In the genomic region with DNA sequence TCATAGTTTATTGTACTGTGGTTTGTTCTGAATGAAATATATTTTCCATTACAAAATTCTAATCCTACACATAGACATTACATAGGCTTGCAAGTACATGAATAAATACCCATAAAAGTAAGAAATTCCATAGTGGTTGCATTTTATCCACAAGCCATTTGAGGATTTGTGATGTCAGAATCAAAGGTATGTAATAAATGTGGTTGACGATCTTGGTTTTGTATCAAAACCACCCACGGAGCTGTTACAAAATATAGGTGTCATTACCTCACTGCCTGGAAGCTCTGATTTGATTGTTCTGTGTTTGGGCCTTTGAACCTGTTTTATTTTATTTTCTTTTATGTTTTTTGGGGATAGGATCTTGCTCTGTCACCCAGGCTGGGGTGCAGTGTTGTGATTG, we compare ENCODE assay signal across 26 cellular contexts.
"Had no signal": no experiment of that assay in that cellular context is flagged by ENCODE, and none has a peak within 500 bp of the region (broad histone marks: within the 10 kb centered on the region; RNA-seq: fewer than 3 reads in every experiment).

No MANE protein-coding gene starts in this region.

- H3K27me3 Mint-ChIP-seq: activated CD4-positive, alpha-beta T cell treated with anti-CD3 and anti-CD28 coated beads, Interleukin-2, amount 10 ng/mL, durations not matched to agents 24 days and 14 days; activated naive CD8-positive, alpha-beta T cell treated with anti-CD3 and anti-CD28 coated beads, Interleukin-2, amount 50 U/mL, for 24 hours; memory B cell had no signal

- H3K9me3 ChIP-seq: testis, uterus had no signal

- H3K4me3 Mint-ChIP-seq: activated CD4-positive, alpha-beta memory T cell treated with anti-CD3 and anti-CD28 coated beads, Interleukin-2, amount 10 ng/mL, durations not matched to agents 7 days and 5 days; activated CD4-positive, alpha-beta T cell treated with anti-CD3 and anti-CD28 coated beads, Interleukin-2, amount 10 ng/mL, durations not matched to agents 24 days and 14 days; activated CD8-positive, alpha-beta memory T cell treated with anti-CD3 and anti-CD28 coated beads, Interleukin-2, amount 10 ng/mL, durations not matched to agents 7 days and 5 days; activated naive CD8-positive, alpha-beta T cell treated with anti-CD3 and anti-CD28 coated beads, Interleukin-2, amount 50 U/mL, for 24 hours; memory B cell; nephron had no signal

- H3K27me3 ChIP-seq: foreskin keratinocyte, hepatocyte, testis, uterus had no signal

- H2AFZ ChIP-seq: hepatocyte had no signal

- H3K4me1 ChIP-seq: foreskin keratinocyte, testis, uterus had no signal

- H3K27ac Mint-ChIP-seq: activated CD4-positive, alpha-beta memory T cell treated with anti-CD3 and anti-CD28 coated beads, Interleukin-2, amount 10 ng/mL, durations not matched to agents 7 days and 5 days; activated CD4-positive, alpha-beta T cell treated with anti-CD3 and anti-CD28 coated beads, Interleukin-2, amount 10 ng/mL, durations not matched to agents 24 days and 14 days; activated CD8-positive, alpha-beta memory T cell treated with anti-CD3 and anti-CD28 coated beads, Interleukin-2, amount 10 ng/mL, durations not matched to agents 7 days and 5 days; activated naive CD8-positive, alpha-beta T cell treated with anti-CD3 and anti-CD28 coated beads, Interleukin-2, amount 50 U/mL, for 24 hours; memory B cell; nephron had no signal

- H3K9me3 Mint-ChIP-seq: activated CD4-positive, alpha-beta memory T cell treated with anti-CD3 and anti-CD28 coated beads, Interleukin-2, amount 10 ng/mL, durations not matched to agents 7 days and 5 days; activated CD4-positive, alpha-beta T cell treated with anti-CD3 and anti-CD28 coated beads, Interleukin-2, amount 10 ng/mL, durations not matched to agents 24 days and 14 days; nephron had no signal

- DNase-seq: activated CD4-positive, alpha-beta memory T cell treated with anti-CD3 and anti-CD28 coated beads, Interleukin-2, amount 10 ng/mL, durations not matched to agents 7 days and 5 days; activated CD4-positive, alpha-beta T cell treated with anti-CD3 and anti-CD28 coated beads, Interleukin-2, amount 10 ng/mL, durations not matched to agents 24 days and 14 days; activated CD8-positive, alpha-beta memory T cell treated with anti-CD3 and anti-CD28 coated beads, Interleukin-2, amount 10 ng/mL, durations not matched to agents 7 days and 5 days; activated effector memory CD4-positive, alpha-beta T cell treated with anti-CD3 and anti-CD28 coated beads, Interleukin-2, amount 50 U/mL, for 16 hours; activated naive CD4-positive, alpha-beta T cell treated with anti-CD3 and anti-CD28 coated beads, Interleukin-2, amount 50 U/mL, for 16 hours; activated naive CD8-positive, alpha-beta T cell treated with anti-CD3 and anti-CD28 coated beads, Interleukin-2, amount 50 U/mL, for 24 hours; activated T-cell treated with anti-CD3 and anti-CD28 coated beads for 4 hours; aorta; cerebellar nuclear complex; cortex of kidney; left cardiac atrium; nucleus accumbens; posterior cingulate gyrus; stimulated activated CD4-positive, alpha-beta T cell treated with anti-CD3 and anti-CD28 coated beads, Interleukin-2, amount 100 ng/mL, for 48 hours; stimulated activated CD8-positive, alpha-beta memory T cell treated with anti-CD3 and anti-CD28 coated beads, Interleukin-4, amount 100 ng/mL, for 48 hours; stimulated activated naive CD4-positive, alpha-beta T cell; SW 1271; testis; uterus had no signal

- ATAC-seq: activated CD4-positive, CD25-positive, alpha-beta regulatory T cell treated with anti-CD3 and anti-CD28 coated beads, Interleukin-2, amount 50 U/mL, for 24 hours; activated CD8-positive, alpha-beta memory T cell treated with anti-CD3 and anti-CD28 coated beads, Interleukin-2, amount 10 ng/mL, durations not matched to agents 7 days and 5 days; activated naive CD8-positive, alpha-beta T cell treated with anti-CD3 and anti-CD28 coated beads, Interleukin-2, amount 50 U/mL, for 24 hours; foreskin keratinocyte; left cardiac atrium; sciatic nerve had no signal

- H3K4me3 ChIP-seq: hepatocyte, testis, uterus had no signal

- H3K4me1 Mint-ChIP-seq: activated CD4-positive, alpha-beta memory T cell treated with anti-CD3 and anti-CD28 coated beads, Interleukin-2, amount 10 ng/mL, durations not matched to agents 7 days and 5 days; activated CD4-positive, alpha-beta T cell treated with anti-CD3 and anti-CD28 coated beads, Interleukin-2, amount 10 ng/mL, durations not matched to agents 24 days and 14 days; activated naive CD8-positive, alpha-beta T cell treated with anti-CD3 and anti-CD28 coated beads, Interleukin-2, amount 50 U/mL, for 24 hours; memory B cell had no signal

- H3K36me3 Mint-ChIP-seq: activated CD8-positive, alpha-beta memory T cell treated with anti-CD3 and anti-CD28 coated beads, Interleukin-2, amount 10 ng/mL, durations not matched to agents 7 days and 5 days; memory B cell had no signal

- H3K4me2 ChIP-seq: hepatocyte had no signal

- H3K36me3 ChIP-seq: uterus had no signal

- H3K27ac ChIP-seq: foreskin keratinocyte, hepatocyte, testis, uterus, VCaP had no signal
